Comparison of ENCODE assay signal across 11 cellular contexts in the genomic region with DNA sequence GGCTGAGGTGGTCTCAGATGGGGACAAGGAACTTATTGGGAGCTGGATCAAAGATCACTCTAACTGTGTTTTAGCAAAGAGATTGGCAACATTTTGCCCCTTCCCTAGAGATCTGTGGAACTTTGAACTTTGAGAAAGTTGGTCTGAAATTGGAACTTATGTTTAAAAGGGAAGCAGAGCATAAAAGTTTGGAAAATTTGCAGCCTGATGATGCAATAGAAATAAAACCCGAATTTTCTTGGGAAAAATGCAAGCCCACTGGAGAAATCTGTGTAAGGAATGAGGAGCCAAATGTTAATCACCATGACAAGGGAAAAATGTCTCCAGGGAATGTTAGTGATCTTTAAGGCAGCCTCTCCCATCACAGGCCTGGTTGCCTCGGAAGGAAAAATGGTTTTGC. TPM values are rescaled to one million over a fixed set of nuclear protein-coding genes. Genes with fewer than 3 reads are reported as not detected.
"Had no signal": no experiment of that assay in that cellular context is flagged by ENCODE, and none has a peak within 500 bp of the region (broad histone marks: within the 10 kb centered on the region; RNA-seq: fewer than 3 reads in every experiment).

No MANE protein-coding gene starts in this region.

- H3K9ac ChIP-seq: GM23248 had no signal

- H3K4me2 ChIP-seq: GM23338 had no signal

- H3K9me3 ChIP-seq: HAP-1 had no signal

- H3K27ac ChIP-seq: GM23248 had no signal

- H2AFZ ChIP-seq: GM23248, GM23338 had no signal

- H3K36me3 ChIP-seq: HAP-1 had no signal

- ATAC-seq: GM23338, HCT116 had no signal

- DNase-seq: GM23248, GOT3, H7, H9, HCEC 1CT, HFFc6 had no signal

- FAIRE-seq: H1, H54 had no signal

- H3K4me1 ChIP-seq: HAP-1 had no signal

- H3K4me3 ChIP-seq: GM23248, GM23338, HAP-1 had no signal

RNA-seq across cellular contexts. Expression of gene CFH, which starts 17.2 kb away (rescaled TPM):
- total RNA-seq: GM23338, H1, H7, H9 had no signal
- polyA plus RNA-seq: GM23338, H1 had no signal
